8 cellular contexts compared by ENCODE assay signal in genomic region chr7:37833107-37833817, GRCh38. TPM values are rescaled to one million over a fixed set of nuclear protein-coding genes. Genes with fewer than 3 reads are reported as not detected.
DNase-seq lines count a peak whose midpoint lies in the region; ATAC-seq and TF ChIP-seq lines count a peak whose summit lies in the region.

No MANE protein-coding gene starts in this region.

- no peaks in the 10 kb centered on the region for H3K36me3 ChIP-seq in HUES64 (ENCODE audit: insufficient read depth, low read length)
- no peaks in the 10 kb centered on the region for H3K36me3 ChIP-seq in adipocyte (ENCODE audit: control insufficient read depth, insufficient read depth, low read length, severe bottlenecking)
- H3K36me3 ChIP-seq in heart right ventricle, result no peaks in the 10 kb centered on the region

- intact Hi-C loops in heart right ventricle (cut with DNase I), result loop anchor here (2.0 to 10.0 kb wide), 13 partner anchors 128 to 628 kb away; no protein-coding TSS in a partner anchor
- intact Hi-C loops in posterior vena cava (cut with DNase I), result loop anchor here (10.0 kb wide), 2 partner anchors 618 to 628 kb away; no protein-coding TSS in a partner anchor

- H3K4me1 ChIP-seq in HUES64 (ENCODE audit: insufficient read depth, low read length) (no peaks in the 10 kb centered on the region), adipocyte (ENCODE audit: control insufficient read depth, insufficient read depth, low read length) (peaks cover 5% of the 10 kb centered on the region), heart right ventricle (peaks cover 0 to 18% (median 5%) of the 10 kb centered on the region in 9 donors)

- H3K27ac ChIP-seq in HUES64 (ENCODE audit: low read depth, low read length) (no peak overlapping the region), heart right ventricle (no peak overlapping the region)

- H3K27me3 ChIP-seq in HUES64 (ENCODE audit: insufficient read depth, low read length), result no peaks in the 10 kb centered on the region
- H3K27me3 ChIP-seq in adipocyte (replicated peaks; ENCODE audit: control insufficient read depth, insufficient read depth, low read length), result no peaks in the 10 kb centered on the region
- H3K27me3 ChIP-seq in heart right ventricle, result peaks cover 0 to 7% (median 0%) of the 10 kb centered on the region in 7 donors

- peak; percentile 66 to 86 (median 76) for TF ChIP-seq CTCF in heart right ventricle (IDR thresholded peaks at IDR 0.05)

- ATAC-seq in heart right ventricle (peak in 3 of 8 donors; percentile 33 to 61 (median 40)), GM21423 (IDR thresholded peaks at IDR 0.05; ENCODE audit: unreplicated experiment) (no peak)

- WGBS in HUES64, result 55% methylated on average over 19 of the region's 21 CpGs
- WGBS in heart right ventricle, 2 donors, result 20 to 25% methylated on average over 21 of the region's 21 CpGs

- H3K9ac ChIP-seq in HUES64 (ENCODE audit: low read depth, low read length) (no peak overlapping the region), adipocyte (ENCODE audit: low read length) (peak overlapping the region; percentile 49)

- H3K4me3 ChIP-seq in HUES64 (ENCODE audit: low read length), result peak overlapping the region; percentile 15; the same call in 1 of the 2 replicates
- H3K4me3 ChIP-seq in adipocyte (ENCODE audit: low read length), result peak overlapping the region; percentile 79
- peak overlapping the region in 7 of 10 donors; percentile 7 to 48 (median 40) for H3K4me3 ChIP-seq in heart right ventricle

- DNase-seq in DMS153 treated with DMSO at 0.1 percent for 48 hours (lab: John Stamatoyannopoulos, UW; ENCODE audit: unreplicated experiment) (peak; percentile 49), RKO (ENCODE audit: low spot score) (peak; percentile 69), adipocyte (ENCODE audit: low read depth) (peak; percentile 70), heart right ventricle (peak; percentile 17 to 19), posterior vena cava (ENCODE audit: low spot score) (peak; percentile 81), NK-92 (lab: John Stamatoyannopoulos, UW; ENCODE audit: unreplicated experiment) (no peak)

- no peaks in the 10 kb centered on the region for H3K9me3 ChIP-seq in HUES64 (ENCODE audit: insufficient read depth, low read depth, low read length)
- H3K9me3 ChIP-seq in adipocyte (ENCODE audit: control insufficient read depth, low read length), result no peaks in the 10 kb centered on the region
- H3K9me3 ChIP-seq in heart right ventricle, result no peaks in the 10 kb centered on the region

RNA-seq across cellular contexts. Expression of gene NME8, which starts 15.1 kb away (rescaled TPM):
- polyA plus RNA-seq in HUES64 (2013, experiment 1 of 2), result 0.35 TPM
- not detected for polyA plus RNA-seq in HUES64 (2013, experiment 2 of 2)
- total RNA-seq in heart right ventricle (under 1 TPM in 2 of 10 donors, not detected in 8; 0.15 to 0.19 TPM), posterior vena cava (under 1 TPM; 0.19 to 0.29 TPM)
- not detected for polyA plus RNA-seq in heart right ventricle

Comparison
In these comparisons a context has a peak if more than half of its experiments do, and no peak if none do; other contexts are left out.
1. H3K4me3 ChIP-seq: peak in every context shown above with its lines; median percentile 79 in adipocyte; 40 in heart right ventricle; 15 in HUES64.